In the genomic region with DNA sequence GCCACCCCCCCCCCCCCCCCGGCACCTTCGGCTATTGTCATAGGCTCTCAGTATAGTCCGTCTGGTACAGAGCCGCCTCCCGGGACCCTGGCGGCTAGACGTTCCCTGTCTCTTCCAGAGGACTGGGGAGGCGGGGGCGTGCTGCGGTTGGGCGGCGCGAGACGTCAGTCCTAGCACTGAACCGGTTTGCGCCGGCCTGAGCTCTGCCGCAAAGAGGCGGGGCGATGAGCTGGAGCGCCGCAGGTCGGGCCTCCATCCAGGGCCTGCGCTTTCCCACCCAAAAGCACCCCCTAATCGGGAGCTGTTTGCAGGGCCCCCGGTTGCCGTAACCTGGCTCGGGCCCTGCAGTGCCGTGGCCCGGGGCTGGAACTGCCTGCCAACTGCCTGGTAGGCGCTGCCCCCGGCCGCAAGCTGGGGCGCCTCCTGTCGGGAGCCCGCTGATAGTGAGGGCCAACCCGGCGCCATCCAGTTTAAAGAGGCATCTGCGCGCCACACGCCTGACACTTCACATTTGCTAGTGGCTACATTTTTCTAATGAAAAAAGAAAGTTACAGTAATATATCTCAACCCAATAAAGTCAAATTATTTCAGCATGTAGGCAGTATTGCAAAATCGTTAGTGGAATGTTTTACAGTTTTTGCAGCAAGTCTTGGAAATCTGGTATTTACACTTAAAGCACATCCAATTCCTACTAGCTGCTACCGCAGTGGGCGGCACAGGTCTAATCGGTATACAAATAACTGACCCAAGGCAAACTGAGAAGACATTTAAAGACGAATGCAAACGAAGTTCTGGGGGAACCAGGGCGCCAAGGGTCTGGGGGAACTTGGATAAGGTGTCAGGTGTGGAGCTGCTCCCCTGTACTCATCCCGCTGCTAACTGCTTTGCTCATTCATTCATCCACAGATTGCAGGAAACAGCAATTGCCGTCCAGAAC, we compare ENCODE assay signal across 8 cellular contexts. TPM values are rescaled to one million over a fixed set of nuclear protein-coding genes. Genes with fewer than 3 reads are reported as not detected.
A peak's percentile ranks its signal among the peaks of the same experiment; 100 is the strongest.
DNase-seq lines count a peak whose midpoint lies in the region; ATAC-seq lines count a peak whose summit lies in the region.

No MANE protein-coding gene starts in this region.

- H3K9me3 ChIP-seq in CD8-positive, alpha-beta memory T cell (ENCODE audit: low read length): no peaks in the 10 kb centered on the region
- H3K9me3 ChIP-seq in muscle layer of duodenum (ENCODE audit: control insufficient read depth in 1 of 2, low read length in 2 of 2): no peaks in the 10 kb centered on the region

- peaks cover 0 to 12% (median 1%) of the 10 kb centered on the region in 3 donors for H3K36me3 Mint-ChIP-seq in CD8-positive, alpha-beta memory T cell

- peak overlapping the region; percentile 77 to 91 (median 84) for H3K4me3 Mint-ChIP-seq in CD8-positive, alpha-beta memory T cell

- no peaks in the 10 kb centered on the region for H3K36me3 ChIP-seq in CD8-positive, alpha-beta memory T cell (ENCODE audit: insufficient read depth, low read length)
- peaks cover 0 to 8% of the 10 kb centered on the region in 2 donors for H3K36me3 ChIP-seq in muscle layer of duodenum (ENCODE audit: control insufficient read depth in 1 of 2, insufficient read depth in 2 of 2, low read length in 2 of 2)

- no peaks in the 10 kb centered on the region for H3K27me3 ChIP-seq in CD8-positive, alpha-beta memory T cell (ENCODE audit: insufficient read depth, low read length, poor library complexity, severe bottlenecking)
- no peaks in the 10 kb centered on the region for H3K27me3 ChIP-seq in muscle layer of duodenum (ENCODE audit: low read depth, low read length)

- H3K27ac Mint-ChIP-seq in CD8-positive, alpha-beta memory T cell: peak overlapping the region; percentile 91 to 96 (median 94)

- H3K9me3 Mint-ChIP-seq in CD8-positive, alpha-beta memory T cell: no peaks in the 10 kb centered on the region

- peak; percentile 96 to 98 (median 96) for DNase-seq in CD8-positive, alpha-beta memory T cell
- peak; percentile 86 for DNase-seq in NK-92 (lab: John Stamatoyannopoulos, UW; ENCODE audit: unreplicated experiment)
- DNase-seq in activated CD8-positive, alpha-beta memory T cell treated with anti-CD3 and anti-CD28 coated beads for 48 hours (ENCODE audit: low read depth in 2 of 3, low spot score in 2 of 3): peak in 2 of 3 experiments; percentile 83 to 92
- DNase-seq in epidermal melanocyte (ENCODE audit: insufficient read length, low spot score): peak; percentile 56
- peak; percentile 96 to 98 for DNase-seq in stimulated activated CD8-positive, alpha-beta memory T cell treated with anti-CD3 and anti-CD28 coated beads, Interleukin-7, amount 100 ng/mL, for 48 hours (ENCODE audit: extremely low read depth in 1 of 2, low read depth in 1 of 2)

- H3K4me3 ChIP-seq in CD8-positive, alpha-beta memory T cell (ENCODE audit: low read length): peak overlapping the region; percentile 57
- H3K4me3 ChIP-seq in muscle layer of duodenum (ENCODE audit: low read depth in 1 of 2, low read length in 2 of 2): peak overlapping the region; percentile 62 to 69

- CTCF ChIA-PET in CD8-positive, alpha-beta memory T cell (lab: Charles Lee): interaction anchor here (0.6 to 2.5 kb wide), 26 partner anchors 10 to 470 kb away, joined by 3 to 25 read pairs (median 5); a partner anchor contains a TSS

- H3K27me3 Mint-ChIP-seq in CD8-positive, alpha-beta memory T cell: peaks cover under 1 to 1% of the 10 kb centered on the region in 2 donors

- peaks cover 30 to 36% (median 35%) of the 10 kb centered on the region in 3 donors for H3K4me1 Mint-ChIP-seq in CD8-positive, alpha-beta memory T cell

- H3K4me1 ChIP-seq in CD8-positive, alpha-beta memory T cell (ENCODE audit: insufficient read depth, low read length): peaks cover 27% of the 10 kb centered on the region
- peaks cover 8 to 23% of the 10 kb centered on the region in 2 donors for H3K4me1 ChIP-seq in muscle layer of duodenum (ENCODE audit: control insufficient read depth in 1 of 2, insufficient read depth in 2 of 2, low read length in 2 of 2)

- POLR2A ChIA-PET in CD8-positive, alpha-beta memory T cell (lab: Charles Lee): interaction anchor here (0.6 to 2.4 kb wide), 12 partner anchors 9 to 1066 kb away, joined by 3 to 29 read pairs (median 3); a partner anchor contains a TSS

- ATAC-seq in GM19397 (IDR thresholded peaks at IDR 0.05; ENCODE audit: unreplicated experiment) (peak; percentile 85), HG03565 (IDR thresholded peaks at IDR 0.05; ENCODE audit: unreplicated experiment) (peak; percentile 73)

- H3K27ac ChIP-seq in CD8-positive, alpha-beta memory T cell (ENCODE audit: low read depth, low read length): peak overlapping the region; percentile 91
- H3K27ac ChIP-seq in muscle layer of duodenum (ENCODE audit: low read length): peak overlapping the region; percentile 94

RNA-seq across cellular contexts. Expression of a gene that starts 0.8 kb away (rescaled TPM):
- total RNA-seq in CD8-positive, alpha-beta memory T cell: 100 to 1,000 TPM; 146 to 154 TPM
- polyA plus RNA-seq in CD8-positive, alpha-beta memory T cell: 34.5 TPM

Comparison
In these comparisons a context has a peak if more than half of its experiments do, and no peak if none do; other contexts are left out.
1. Peak in every context shown above with its lines: DNase-seq, ATAC-seq, H3K4me3 ChIP-seq and H3K27ac ChIP-seq.